Comparison of ENCODE assay signal across 26 cellular contexts in genomic region chr13:98150836-98151489, GRCh38. TPM values are rescaled to one million over a fixed set of nuclear protein-coding genes. Genes with fewer than 3 reads are reported as not detected.
"Had no signal": no experiment of that assay in that cellular context is flagged by ENCODE, and none has a peak within 500 bp of the region (broad histone marks: within the 10 kb centered on the region; RNA-seq: fewer than 3 reads in every experiment).

No MANE protein-coding gene starts in this region.

- H3K9me3 ChIP-seq: gastroesophageal sphincter, left ventricle myocardium inferior, tibial nerve had no signal

- ATAC-seq: activated CD4-positive, CD25-positive, alpha-beta regulatory T cell treated with anti-CD3 and anti-CD28 coated beads, Interleukin-2, amount 50 U/mL, for 24 hours; activated naive CD8-positive, alpha-beta T cell treated with anti-CD3 and anti-CD28 coated beads, Interleukin-2, amount 50 U/mL, for 24 hours; effector memory CD8-positive, alpha-beta T cell; gastroesophageal sphincter; naive thymus-derived CD8-positive, alpha-beta T cell; T-cell had no signal

- H3K4me1 Mint-ChIP-seq: activated naive CD8-positive, alpha-beta T cell treated with anti-CD3 and anti-CD28 coated beads, Interleukin-2, amount 50 U/mL, for 24 hours; memory B cell; naive thymus-derived CD8-positive, alpha-beta T cell; T-cell had no signal

- H3K27ac ChIP-seq: gastroesophageal sphincter, left ventricle myocardium inferior, tibial nerve had no signal

- H3K4me3 ChIP-seq: gastroesophageal sphincter, left ventricle myocardium inferior, tibial nerve had no signal

- H3K27me3 ChIP-seq: gastroesophageal sphincter, tibial nerve had no signal

- H3K27ac Mint-ChIP-seq: activated naive CD8-positive, alpha-beta T cell treated with anti-CD3 and anti-CD28 coated beads, Interleukin-2, amount 50 U/mL, for 24 hours; activated T-helper 1 cell treated with anti-CD3 and anti-CD28 coated beads, Interleukin-12 subunit alpha, Interleukin-12 subunit beta, Interleukin-2, Interleukin-4 antibody, amounts not matched to agents 30 ng/mL and 10 ng/mL and 1 ng/mL, durations not matched to agents 14 hours and 24 hours and 36 hours; effector memory CD8-positive, alpha-beta T cell; memory B cell; naive thymus-derived CD8-positive, alpha-beta T cell; T-cell had no signal

- H3K4me3 Mint-ChIP-seq: activated naive CD8-positive, alpha-beta T cell treated with anti-CD3 and anti-CD28 coated beads, Interleukin-2, amount 50 U/mL, for 24 hours; activated T-helper 1 cell treated with anti-CD3 and anti-CD28 coated beads, Interleukin-12 subunit alpha, Interleukin-12 subunit beta, Interleukin-2, Interleukin-4 antibody, amounts not matched to agents 30 ng/mL and 10 ng/mL and 1 ng/mL, durations not matched to agents 14 hours and 24 hours and 36 hours; effector memory CD8-positive, alpha-beta T cell; memory B cell; naive thymus-derived CD8-positive, alpha-beta T cell; T-cell had no signal

- H3K36me3 Mint-ChIP-seq: memory B cell; naive thymus-derived CD8-positive, alpha-beta T cell; T-cell had no signal

- H3K4me1 ChIP-seq: tibial nerve had no signal

- H3K9me3 Mint-ChIP-seq: activated naive CD8-positive, alpha-beta T cell treated with anti-CD3 and anti-CD28 coated beads, Interleukin-2, amount 50 U/mL, for 24 hours; activated T-helper 1 cell treated with anti-CD3 and anti-CD28 coated beads, Interleukin-12 subunit alpha, Interleukin-12 subunit beta, Interleukin-2, Interleukin-4 antibody, amounts not matched to agents 30 ng/mL and 10 ng/mL and 1 ng/mL, durations not matched to agents 14 hours and 24 hours and 36 hours; effector memory CD8-positive, alpha-beta T cell; T-cell had no signal

- DNase-seq: activated naive CD4-positive, alpha-beta T cell; activated naive CD8-positive, alpha-beta T cell treated with anti-CD3 and anti-CD28 coated beads, Interleukin-2, amount 50 U/mL, for 24 hours; dermis blood vessel endothelial cell; effector memory CD8-positive, alpha-beta T cell; left ventricle myocardium inferior; naive thymus-derived CD8-positive, alpha-beta T cell; stimulated activated CD4-positive, alpha-beta T cell treated with anti-CD3 and anti-CD28 coated beads, Interleukin-4, amount 100 ng/mL, for 4 hours; stimulated activated CD8-positive, alpha-beta memory T cell treated with anti-CD3 and anti-CD28 coated beads, Interleukin-4, amount 100 ng/mL, for 48 hours; stimulated activated naive CD4-positive, alpha-beta T cell treated with Interleukin-2 at 50 U/mL for 16 hours; substantia nigra; T-cell; T-helper 9 cell had no signal

- H3K36me3 ChIP-seq: gastroesophageal sphincter, left ventricle myocardium inferior, tibial nerve had no signal

RNA-seq across cellular contexts. Expression of gene RNF113B, which starts 26.1 kb away (rescaled TPM):
- total RNA-seq: activated CD8-positive, alpha-beta memory T cell treated with anti-CD3 and anti-CD28 coated beads for 36 hours; activated T-helper 1 cell treated with anti-CD3 and anti-CD28 coated beads, Interleukin-12 subunit alpha, Interleukin-12 subunit beta, Interleukin-2, Interleukin-4 antibody, amounts not matched to agents 30 ng/mL and 10 ng/mL and 1 ng/mL, durations not matched to agents 14 hours and 24 hours and 36 hours; astrocyte; bronchial epithelial cell; chondrocyte; dermis blood vessel endothelial cell; epithelial cell of proximal tubule; gastroesophageal sphincter; left ventricle myocardium inferior; mucosa of gallbladder; naive thymus-derived CD8-positive, alpha-beta T cell; posterior vena cava; skeletal muscle tissue; T-cell; tibial nerve had no signal
- polyA plus RNA-seq: keratinocyte; naive thymus-derived CD8-positive, alpha-beta T cell had no signal
